In genomic region chr11:78181155-78181554, GRCh38 we compare ENCODE assay signal across 25 cellular contexts. TPM values are rescaled to one million over a fixed set of nuclear protein-coding genes. Genes with fewer than 3 reads are reported as not detected.
DNase-seq lines count a peak whose midpoint lies in the region; ATAC-seq, FAIRE-seq and TF ChIP-seq lines count a peak whose summit lies in the region.
"Had no signal": no experiment of that assay in that cellular context is flagged by ENCODE, and none has a peak within 500 bp of the region (broad histone marks: within the 10 kb centered on the region; RNA-seq: fewer than 3 reads in every experiment).

No MANE protein-coding gene starts in this region.

- no peak overlapping the region for H3K4me2 ChIP-seq in H1 (ENCODE audit: insufficient read depth in 1 of 2, low read depth in 2 of 2, low read length in 2 of 2)

- DNase-seq in NOMO-1 treated with DMSO at 0.1 percent for 48 hours (lab: John Stamatoyannopoulos, UW; ENCODE audit: unreplicated experiment) (peak; percentile 21), NOMO-1 treated with dmso at 0.1 percent for 144 hours (lab: John Stamatoyannopoulos, UW; ENCODE audit: unreplicated experiment) (no peak), SIG-M5 (lab: John Stamatoyannopoulos, UW) (peak; percentile 17), H1 (ENCODE audit: low read depth in 1 of 2, low spot score in 2 of 2) (no peak), Right ventricle myocardium inferior (ENCODE audit: missing footprints) (no peak), T-helper 9 cell (no peak)
- no peak for DNase-seq in naive thymus-derived CD4-positive, alpha-beta T cell
- DNase-seq in stimulated activated effector memory CD8-positive, alpha-beta T cell treated with anti-CD3 and anti-CD28 coated beads, Interleukin-12 subunit alpha, Interleukin-12 subunit beta, amount 100 ng/mL, for 72 hours (ENCODE audit: low spot score in 2 of 2), result no peak
- DNase-seq: activated CD4-positive, alpha-beta T cell treated with anti-CD3 and anti-CD28 coated beads for 4 hours; activated naive CD4-positive, alpha-beta T cell treated with anti-CD3 and anti-CD28 coated beads, Interleukin-2, amount 10 ng/mL, durations not matched to agents 7 days and 5 days; activated T-cell treated with anti-CD3 and anti-CD28 coated beads, Interleukin-2, amount 50 U/mL, for 72 hours; anterior cingulate cortex; GM23248; hippocampal formation; left lung; naive B cell; NCI-H1092; NCI-H2029; NCI-H2227 treated with DMSO at 0.1 percent for 48 hours; occipital lobe; SHP77; stimulated activated CD8-positive, alpha-beta memory T cell treated with anti-CD3 and anti-CD28 coated beads, Interleukin-4, amount 100 ng/mL, for 48 hours had no signal

- no peak overlapping the region for H4K91ac ChIP-seq in H1 (replicated peaks; ENCODE audit: insufficient read length, low read length)

- H3K4ac ChIP-seq in H1 (replicated peaks; ENCODE audit: insufficient read length, low read depth, low read length), result no peak overlapping the region

- no peak overlapping the region for H2BK12ac ChIP-seq in H1 (ENCODE audit: low read depth, low read length)

- no peak overlapping the region for H3K9ac ChIP-seq in H1 (replicated peaks in 1 of 4; ENCODE audit: extremely low read depth in 1 of 4, low read depth in 3 of 4, low read length in 3 of 4)
- H3K9ac ChIP-seq: GM23248 had no signal

- no peaks in the 10 kb centered on the region for H3K79me2 ChIP-seq in H1 (ENCODE audit: control insufficient read depth in 1 of 2, insufficient read depth in 2 of 2, low read length in 2 of 2)

- H4K20me1 ChIP-seq in H1 (replicated peaks in 1 of 2; ENCODE audit: control insufficient read depth in 1 of 2, insufficient read depth in 2 of 2, low read length in 2 of 2), result no peaks in the 10 kb centered on the region

- H3K9me3 ChIP-seq in H1 (ENCODE audit: insufficient read depth in 2 of 2, low read depth in 1 of 2, low read length in 1 of 2), result no peaks in the 10 kb centered on the region
- H3K9me3 ChIP-seq in naive thymus-derived CD4-positive, alpha-beta T cell (ENCODE audit: control insufficient read depth in 2 of 3, low read length in 3 of 3), result no peaks in the 10 kb centered on the region
- H3K9me3 ChIP-seq: gastroesophageal sphincter, left lung had no signal

- H2BK5ac ChIP-seq in H1 (ENCODE audit: low read depth, low read length), result no peak overlapping the region

- peaks cover 7 to 40% (median 30%) of the 10 kb centered on the region in 5 donors for H3K36me3 Mint-ChIP-seq in naive thymus-derived CD4-positive, alpha-beta T cell
- H3K36me3 Mint-ChIP-seq in stimulated activated effector memory CD8-positive, alpha-beta T cell treated with anti-CD3 and anti-CD28 coated beads, Interleukin-12 subunit alpha, Interleukin-12 subunit beta, amount 100 ng/mL, for 72 hours, result peaks cover 4% of the 10 kb centered on the region

- no peak overlapping the region for H3K56ac ChIP-seq in H1 (replicated peaks; ENCODE audit: insufficient read length, low read depth, low read length)

- FAIRE-seq in H1 (lab: Jason Lieb, UNC), result no peak

- no peak overlapping the region for H3K18ac ChIP-seq in H1 (ENCODE audit: extremely low read depth, low read length)

- H2AK5ac ChIP-seq in H1 (ENCODE audit: low read depth, low read length), result no peak overlapping the region

- no peaks in the 10 kb centered on the region for H3K36me3 ChIP-seq in H1 (ENCODE audit: control insufficient read depth in 2 of 4, insufficient read depth in 4 of 4, low read length in 3 of 4)
- peaks cover 0 to 8% (median 0%) of the 10 kb centered on the region in 3 experiments for H3K36me3 ChIP-seq in naive thymus-derived CD4-positive, alpha-beta T cell (ENCODE audit: control insufficient read depth in 2 of 3, insufficient read depth in 3 of 3, low read length in 3 of 3)

- H3K4me3 ChIP-seq in H1 (ENCODE audit: extremely low read depth in 1 of 4, insufficient read depth in 2 of 4, low read depth in 3 of 4, low read length in 4 of 4), result no peak overlapping the region
- no peak overlapping the region for H3K4me3 ChIP-seq in naive thymus-derived CD4-positive, alpha-beta T cell (ENCODE audit: low read length)
- H3K4me3 ChIP-seq: gastroesophageal sphincter, GM23248, left lung had no signal

- CTCF ChIA-PET in H1 (lab: Charles Lee; ENCODE audit: partially characterized antibody), result interaction anchor here (1.0 kb wide), 1 partner anchor 9 kb away, joined by 4 read pairs; no protein-coding TSS in a partner anchor
- CTCF ChIA-PET in naive thymus-derived CD4-positive, alpha-beta T cell (lab: Charles Lee), result no interaction called here

- no peak overlapping the region for H2AFZ ChIP-seq in H1 (ENCODE audit: low read length)
- H2AFZ ChIP-seq: GM23248 had no signal

- WGBS in H1 (ENCODE audit: extremely low coverage in 1 of 2, insufficient coverage in 1 of 2, insufficient read length in 1 of 2, insufficient replicate concordance in 2 of 2, low coverage in 1 of 2, low lambda C conversion rate in 2 of 2, missing lambda C conversion rate in 1 of 2), 2 experiments, result 86% methylated on average over 3 of the region's 3 CpGs; no CpG with 5 or more reads in 1 of the 2 experiments

- no peak for TF ChIP-seq POLR2A in H1 (IDR thresholded peaks at IDR 0.05; ENCODE audit: control extremely low read depth in 1 of 2, low read depth in 2 of 2, low read length in 2 of 2)

- no peak overlapping the region for H2BK15ac ChIP-seq in H1 (ENCODE audit: low read length)

- no peaks in the 10 kb centered on the region for H3K27me3 Mint-ChIP-seq in naive thymus-derived CD4-positive, alpha-beta T cell
- H3K27me3 Mint-ChIP-seq: activated naive CD4-positive, alpha-beta T cell treated with anti-CD3 and anti-CD28 coated beads, Interleukin-2, amount 10 ng/mL, durations not matched to agents 7 days and 5 days; naive B cell; type B pancreatic cell had no signal

- peak; percentile 73 for ATAC-seq in naive thymus-derived CD4-positive, alpha-beta T cell
- ATAC-seq in Right ventricle myocardium inferior, result no peak
- no peak for ATAC-seq in stimulated activated effector memory CD8-positive, alpha-beta T cell treated with anti-CD3 and anti-CD28 coated beads, Interleukin-12 subunit alpha, Interleukin-12 subunit beta, amount 100 ng/mL, for 72 hours
- ATAC-seq: activated T-cell treated with anti-CD3 and anti-CD28 coated beads, Interleukin-2, amount 50 U/mL, for 72 hours; gastroesophageal sphincter; left lung had no signal

- H3K79me1 ChIP-seq in H1 (ENCODE audit: low read depth, low read length), result no peaks in the 10 kb centered on the region

- no peak overlapping the region for H4K5ac ChIP-seq in H1 (ENCODE audit: insufficient read length, low read depth, low read length)

- H3K14ac ChIP-seq in H1 (ENCODE audit: insufficient read length), result no peak overlapping the region

- no peak overlapping the region for H3K4me3 Mint-ChIP-seq in naive thymus-derived CD4-positive, alpha-beta T cell
- no peak overlapping the region for H3K4me3 Mint-ChIP-seq in stimulated activated effector memory CD8-positive, alpha-beta T cell treated with anti-CD3 and anti-CD28 coated beads, Interleukin-12 subunit alpha, Interleukin-12 subunit beta, amount 100 ng/mL, for 72 hours
- H3K4me3 Mint-ChIP-seq: activated naive CD4-positive, alpha-beta T cell treated with anti-CD3 and anti-CD28 coated beads, Interleukin-2, amount 10 ng/mL, durations not matched to agents 7 days and 5 days; activated T-cell treated with anti-CD3 and anti-CD28 coated beads, Interleukin-2, amount 50 U/mL, for 72 hours; naive B cell; type B pancreatic cell had no signal

- intact Hi-C loops in naive thymus-derived CD4-positive, alpha-beta T cell (cut with micrococcal nuclease), result loop anchor here in 1 of 2 donors (10.0 kb wide), 1 partner anchor 1796 kb away; the partner anchor contains the start of genes GVQW3 and THAP12
- intact Hi-C loops in Right ventricle myocardium inferior (cut with DNase I), result no loop called here

- no peak overlapping the region for H3K27ac ChIP-seq in H1 (ENCODE audit: low read depth, low read length)
- H3K27ac ChIP-seq in naive thymus-derived CD4-positive, alpha-beta T cell (ENCODE audit: low read depth, low read length), result no peak overlapping the region
- H3K27ac ChIP-seq: 22Rv1, gastroesophageal sphincter, GM23248 had no signal

- H3K23me2 ChIP-seq in H1 (ENCODE audit: low read depth, low read length), result 0 out of 2 replicates have a peak, but pooled peaks cover 2% of the 10 kb centered on the region

- H3K27me3 ChIP-seq in H1 (replicated peaks in 1 of 4; ENCODE audit: control insufficient read depth in 3 of 4, extremely low read depth in 1 of 4, insufficient read depth in 3 of 4, low read length in 3 of 4), result no peaks in the 10 kb centered on the region
- no peaks in the 10 kb centered on the region for H3K27me3 ChIP-seq in naive thymus-derived CD4-positive, alpha-beta T cell (ENCODE audit: control insufficient read depth in 2 of 2, insufficient read depth in 2 of 2, low read length in 2 of 2)
- H3K27me3 ChIP-seq: gastroesophageal sphincter, left lung had no signal

- no peak for TF ChIP-seq EP300 in H1 (IDR thresholded peaks at IDR 0.05; ENCODE audit: borderline replicate concordance in 1 of 2, low read depth in 2 of 2, low read length in 2 of 2)

- H3K23ac ChIP-seq in H1 (ENCODE audit: insufficient read length), result no peak overlapping the region

- TF ChIP-seq CTCF in H1 (IDR thresholded peaks at IDR 0.05; ENCODE audit: control extremely low read depth in 1 of 3, insufficient read depth in 1 of 3, low read depth in 1 of 3, low read length in 3 of 3), result no peak

- H3K9me3 Mint-ChIP-seq in naive thymus-derived CD4-positive, alpha-beta T cell, result peaks cover 0 to 11% (median 0%) of the 10 kb centered on the region in 11 donors
- H3K9me3 Mint-ChIP-seq in stimulated activated effector memory CD8-positive, alpha-beta T cell treated with anti-CD3 and anti-CD28 coated beads, Interleukin-12 subunit alpha, Interleukin-12 subunit beta, amount 100 ng/mL, for 72 hours, result peaks cover 3% of the 10 kb centered on the region
- H3K9me3 Mint-ChIP-seq: type B pancreatic cell had no signal

- POLR2A ChIA-PET in H1 (lab: Charles Lee; ENCODE audit: partially characterized antibody), result no interaction called here
- POLR2A ChIA-PET in naive thymus-derived CD4-positive, alpha-beta T cell (lab: Charles Lee), result no interaction called here

- TF ChIP-seq RAD21 in H1 (IDR thresholded peaks at IDR 0.05 in 1 of 2, conservative IDR thresholded peaks at IDR 0.05 in 1 of 2; ENCODE audit: low read depth in 2 of 2, low read length in 2 of 2), result no peak

- H2BK120ac ChIP-seq in H1 (replicated peaks; ENCODE audit: low read depth, low read length), result no peak overlapping the region

- peaks cover 0 to 2% (median 0%) of the 10 kb centered on the region in 4 experiments; a peak in 1 of 7 replicates for H3K4me1 ChIP-seq in H1 (replicated peaks in 1 of 4; ENCODE audit: control insufficient read depth in 3 of 4, insufficient read depth in 4 of 4, low read length in 3 of 4)
- H3K4me1 ChIP-seq in naive thymus-derived CD4-positive, alpha-beta T cell (ENCODE audit: control insufficient read depth in 2 of 2, insufficient read depth in 2 of 2, low read length in 2 of 2), result no peaks in the 10 kb centered on the region

- no peak overlapping the region for H4K8ac ChIP-seq in H1 (ENCODE audit: extremely low read depth, insufficient read depth, low read length)

- peak overlapping the region in 3 of 9 donors; percentile 11 to 27 (median 18) for H3K27ac Mint-ChIP-seq in naive thymus-derived CD4-positive, alpha-beta T cell
- no peak overlapping the region for H3K27ac Mint-ChIP-seq in stimulated activated effector memory CD8-positive, alpha-beta T cell treated with anti-CD3 and anti-CD28 coated beads, Interleukin-12 subunit alpha, Interleukin-12 subunit beta, amount 100 ng/mL, for 72 hours
- H3K27ac Mint-ChIP-seq: activated naive CD4-positive, alpha-beta T cell treated with anti-CD3 and anti-CD28 coated beads, Interleukin-2, amount 10 ng/mL, durations not matched to agents 7 days and 5 days; activated T-cell treated with anti-CD3 and anti-CD28 coated beads, Interleukin-2, amount 50 U/mL, for 72 hours; naive B cell; type B pancreatic cell had no signal

- H3K4me1 Mint-ChIP-seq in naive thymus-derived CD4-positive, alpha-beta T cell, result peaks cover 0 to 22% (median 11%) of the 10 kb centered on the region in 7 donors
- peaks cover 12% of the 10 kb centered on the region for H3K4me1 Mint-ChIP-seq in stimulated activated effector memory CD8-positive, alpha-beta T cell treated with anti-CD3 and anti-CD28 coated beads, Interleukin-12 subunit alpha, Interleukin-12 subunit beta, amount 100 ng/mL, for 72 hours

- no peak overlapping the region for H2BK20ac ChIP-seq in H1 (ENCODE audit: low read length)

RNA-seq across cellular contexts. Expression of gene KCTD21, which starts 7.3 kb away (rescaled TPM):
- 4.1 and 6.2 TPM in 2 replicates for total RNA-seq in H1 (2021; fragmentation: NEBNext Ultra II Directional; extraction: Animal tissue kit (Norgen Biotek cat#: 25700))
- 3.2 and 5.0 TPM in 2 replicates for polyA plus RNA-seq in H1 (2011; rRNA removed)
- polyA plus RNA-seq in H1 (2011; cell fraction: cytosol; rRNA removed), result 4.1 TPM
- polyA plus RNA-seq in H1 (2011; cell fraction: nucleus; rRNA removed), result 4.5 TPM
- polyA plus RNA-seq in H1 (2012, experiment 1 of 2), result 2.8 to 4.9 TPM (median 3.5 TPM) in 4 replicates
- polyA plus RNA-seq in H1 (2012, experiment 2 of 2), result 2.9 TPM
- polyA plus RNA-seq in H1 (2013, experiment 1 of 2), result 1.8 TPM
- polyA plus RNA-seq in H1 (2013, experiment 2 of 2), result 1.6 TPM
- 6.5 and 8.2 TPM in 2 replicates for polyA minus RNA-seq in H1 (2011; rRNA and poly(A)+ RNA removed)
- 2.3 TPM for polyA minus RNA-seq in H1 (2011; cell fraction: cytosol; rRNA and poly(A)+ RNA removed)
- 1.7 TPM for polyA minus RNA-seq in H1 (2011; cell fraction: nucleus; rRNA and poly(A)+ RNA removed)
- 10 to 100 TPM in 1 of 5 experiments, 1 to 10 TPM in 4; 3.5 to 12.2 (median 6.5) TPM for total RNA-seq in naive thymus-derived CD4-positive, alpha-beta T cell
- 1 to 10 TPM; 1.2 to 3.3 TPM for polyA plus RNA-seq in naive thymus-derived CD4-positive, alpha-beta T cell
- total RNA-seq in Right ventricle myocardium inferior, result 10.6 TPM

RNA-seq across cellular contexts. Expression of gene USP35, which starts 7.6 kb away (rescaled TPM):
- 6.8 and 7.8 TPM in 2 replicates for total RNA-seq in H1 (2021; fragmentation: NEBNext Ultra II Directional; extraction: Animal tissue kit (Norgen Biotek cat#: 25700))
- 4.6 and 7.2 TPM in 2 replicates for polyA plus RNA-seq in H1 (2011; rRNA removed)
- 6.4 TPM for polyA plus RNA-seq in H1 (2011; cell fraction: cytosol; rRNA removed)
- 17.5 TPM for polyA plus RNA-seq in H1 (2011; cell fraction: nucleus; rRNA removed)
- polyA plus RNA-seq in H1 (2012, experiment 1 of 2), result 6.5 to 7.1 TPM (median 6.8 TPM) in 4 replicates
- polyA plus RNA-seq in H1 (2012, experiment 2 of 2), result 4.7 TPM
- 4.3 TPM for polyA plus RNA-seq in H1 (2013, experiment 1 of 2)
- 3.6 TPM for polyA plus RNA-seq in H1 (2013, experiment 2 of 2)
- polyA minus RNA-seq in H1 (2011; rRNA and poly(A)+ RNA removed), result 4.5 and 8.6 TPM in 2 replicates
- 5.5 TPM for polyA minus RNA-seq in H1 (2011; cell fraction: cytosol; rRNA and poly(A)+ RNA removed)
- polyA minus RNA-seq in H1 (2011; cell fraction: nucleus; rRNA and poly(A)+ RNA removed), result 9.2 TPM
- 10 to 100 TPM; 11.3 to 19.2 (median 15.2) TPM for total RNA-seq in naive thymus-derived CD4-positive, alpha-beta T cell
- 1 to 10 TPM; 1.2 to 1.7 TPM for polyA plus RNA-seq in naive thymus-derived CD4-positive, alpha-beta T cell
- 6.2 TPM for total RNA-seq in Right ventricle myocardium inferior

RNA-seq across cellular contexts. Expression of gene ALG8, which starts 41.7 kb away (rescaled TPM):
- total RNA-seq in H1 (2021; fragmentation: NEBNext Ultra II Directional; extraction: Animal tissue kit (Norgen Biotek cat#: 25700)), result 56.9 and 66.7 TPM in 2 replicates
- 45.5 and 84.3 TPM in 2 replicates for polyA plus RNA-seq in H1 (2011; rRNA removed)
- polyA plus RNA-seq in H1 (2011; cell fraction: cytosol; rRNA removed), result 66.3 TPM
- 47.6 TPM for polyA plus RNA-seq in H1 (2011; cell fraction: nucleus; rRNA removed)
- 47.0 to 77.3 TPM (median 58.6 TPM) in 4 replicates for polyA plus RNA-seq in H1 (2012, experiment 1 of 2)
- 23.8 TPM for polyA plus RNA-seq in H1 (2012, experiment 2 of 2)
- polyA plus RNA-seq in H1 (2013, experiment 1 of 2), result 171 TPM
- 186 TPM for polyA plus RNA-seq in H1 (2013, experiment 2 of 2)
- polyA minus RNA-seq in H1 (2011; rRNA and poly(A)+ RNA removed), result 70.8 and 86.4 TPM in 2 replicates
- polyA minus RNA-seq in H1 (2011; cell fraction: cytosol; rRNA and poly(A)+ RNA removed), result 52.0 TPM
- polyA minus RNA-seq in H1 (2011; cell fraction: nucleus; rRNA and poly(A)+ RNA removed), result 46.6 TPM
- total RNA-seq in naive thymus-derived CD4-positive, alpha-beta T cell, result 10 to 100 TPM; 27.2 to 53.8 (median 30.8) TPM
- polyA plus RNA-seq in naive thymus-derived CD4-positive, alpha-beta T cell, result 10 to 100 TPM; 55.7 to 58.4 TPM
- 16.7 TPM for total RNA-seq in Right ventricle myocardium inferior

Comparison
In these comparisons a context has a peak if more than half of its experiments do, and no peak if none do; other contexts are left out.
1. DNase-seq: peak in NOMO-1 treated with DMSO at 0.1 percent for 48 hours (single experiment) and SIG-M5 (single experiment); none in NOMO-1 treated with dmso at 0.1 percent for 144 hours (single experiment), H1 (0 of 2), naive thymus-derived CD4-positive, alpha-beta T cell (0 of 9), Right ventricle myocardium inferior (single experiment), T-helper 9 cell (single experiment) and stimulated activated effector memory CD8-positive, alpha-beta T cell treated with anti-CD3 and anti-CD28 coated beads, Interleukin-12 subunit alpha, Interleukin-12 subunit beta, amount 100 ng/mL, for 72 hours (0 of 2).